ENCODE assay signal across 1 cellular context in the genomic region with DNA sequence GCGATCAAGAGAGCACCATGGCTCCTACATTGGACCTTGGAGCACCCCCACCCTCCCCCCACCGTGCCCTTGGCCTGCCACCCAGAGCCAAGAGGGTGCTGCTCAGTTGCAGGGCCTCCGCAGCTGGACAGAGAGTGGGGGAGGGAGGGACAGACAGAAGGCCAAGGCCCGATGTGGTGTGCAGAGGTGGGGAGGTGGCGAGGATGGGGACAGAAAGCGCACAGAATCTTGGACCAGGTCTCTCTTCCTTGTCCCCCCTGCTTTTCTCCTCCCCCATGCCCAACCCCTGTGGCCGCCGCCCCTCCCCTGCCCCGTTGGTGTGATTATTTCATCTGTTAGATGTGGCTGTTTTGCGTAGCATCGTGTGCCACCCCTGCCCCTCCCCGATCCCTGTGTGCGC.
TF ChIP-seq lines count a peak whose summit lies in the region.

No MANE protein-coding gene starts in this region.

TF ChIP-seq in GM12878, 131 proteins besides CTCF, POLR2A, EP300 and RAD21:
- TF ChIP-seq, protein P1, sequence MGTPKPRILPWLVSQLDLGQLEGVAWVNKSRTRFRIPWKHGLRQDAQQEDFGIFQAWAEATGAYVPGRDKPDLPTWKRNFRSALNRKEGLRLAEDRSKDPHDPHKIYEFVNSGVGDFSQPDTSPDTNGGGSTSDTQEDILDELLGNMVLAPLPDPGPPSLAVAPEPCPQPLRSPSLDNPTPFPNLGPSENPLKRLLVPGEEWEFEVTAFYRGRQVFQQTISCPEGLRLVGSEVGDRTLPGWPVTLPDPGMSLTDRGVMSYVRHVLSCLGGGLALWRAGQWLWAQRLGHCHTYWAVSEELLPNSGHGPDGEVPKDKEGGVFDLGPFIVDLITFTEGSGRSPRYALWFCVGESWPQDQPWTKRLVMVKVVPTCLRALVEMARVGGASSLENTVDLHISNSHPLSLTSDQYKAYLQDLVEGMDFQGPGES (IDR thresholded peaks at IDR 0.05), result no peak
- TF ChIP-seq ZNF207 (IDR thresholded peaks at IDR 0.05; ENCODE audit: borderline replicate concordance) (no peak), TCF12 (IDR thresholded peaks at IDR 0.05; ENCODE audit: low read depth, low read length) (no peak), MXI1 (IDR thresholded peaks at IDR 0.05; ENCODE audit: low read depth, low read length) (no peak), SUZ12 (IDR thresholded peaks at IDR 0.05; ENCODE audit: unreplicated experiment) (no peak), RFX5 (IDR thresholded peaks at IDR 0.05; ENCODE audit: low read depth, low read length) (no peak)
- TF ChIP-seq, protein P2, sequence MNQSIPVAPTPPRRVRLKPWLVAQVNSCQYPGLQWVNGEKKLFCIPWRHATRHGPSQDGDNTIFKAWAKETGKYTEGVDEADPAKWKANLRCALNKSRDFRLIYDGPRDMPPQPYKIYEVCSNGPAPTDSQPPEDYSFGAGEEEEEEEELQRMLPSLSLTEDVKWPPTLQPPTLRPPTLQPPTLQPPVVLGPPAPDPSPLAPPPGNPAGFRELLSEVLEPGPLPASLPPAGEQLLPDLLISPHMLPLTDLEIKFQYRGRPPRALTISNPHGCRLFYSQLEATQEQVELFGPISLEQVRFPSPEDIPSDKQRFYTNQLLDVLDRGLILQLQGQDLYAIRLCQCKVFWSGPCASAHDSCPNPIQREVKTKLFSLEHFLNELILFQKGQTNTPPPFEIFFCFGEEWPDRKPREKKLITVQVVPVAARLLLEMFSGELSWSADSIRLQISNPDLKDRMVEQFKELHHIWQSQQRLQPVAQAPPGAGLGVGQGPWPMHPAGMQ (IDR thresholded peaks at IDR 0.05; ENCODE audit: borderline replicate concordance), result no peak
